ENCODE assay signal across 22 cellular contexts in genomic region chr18:58934356-58934755, GRCh38.
DNase-seq lines count a peak whose midpoint lies in the region; ATAC-seq, FAIRE-seq and TF ChIP-seq lines count a peak whose summit lies in the region.
"Had no signal": no experiment of that assay in that cellular context is flagged by ENCODE, and none has a peak within 500 bp of the region (broad histone marks: within the 10 kb centered on the region; RNA-seq: fewer than 3 reads in every experiment).

No MANE protein-coding gene starts in this region.

- no peak overlapping the region for H4K5ac ChIP-seq in H9 (ENCODE audit: insufficient read length, low read depth, low read length)

- no CpG with 5 or more reads among the region's 9 CpGs for WGBS in H9 (ENCODE audit: extremely low coverage, insufficient read length, low lambda C conversion rate)

- no peak overlapping the region for H2BK20ac ChIP-seq in H9 (ENCODE audit: low read depth, low read length, poor library complexity, severe bottlenecking)

- H3K4me1 Mint-ChIP-seq in H9 (peaks cover 12 to 16% of the 10 kb centered on the region in 2 experiments), neural crest cell (peaks cover 40% of the 10 kb centered on the region)

- H3K79me1 ChIP-seq in H9 (ENCODE audit: insufficient read depth, low read depth, low read length, poor library complexity, severe bottlenecking) = peaks cover 4% of the 10 kb centered on the region

- H2AFZ ChIP-seq in H9 (ENCODE audit: low read length) = no peak overlapping the region

- no peak for TF ChIP-seq CTCF in D721Med (IDR thresholded peaks at IDR 0.05; ENCODE audit: insufficient read depth, missing control alignments)
- no peak for TF ChIP-seq CTCF in H9 (conservative IDR thresholded peaks at IDR 0.05)
- peak; percentile 47; the same call in 1 of the 2 replicates for TF ChIP-seq CTCF in WERI-Rb-1 (IDR thresholded peaks at IDR 0.05; ENCODE audit: low read depth, low read length)
- no peak for TF ChIP-seq CTCF in neural crest cell (conservative IDR thresholded peaks at IDR 0.05)

- H2AK5ac ChIP-seq in H9 (ENCODE audit: insufficient read length, low read length) = no peak overlapping the region

- H3K27me3 Mint-ChIP-seq in H9 (ENCODE audit: low read depth) (no peaks in the 10 kb centered on the region), neural crest cell (ENCODE audit: low read depth) (no peaks in the 10 kb centered on the region)

- H3K79me2 ChIP-seq in H9 (ENCODE audit: insufficient read depth, low read length) = peaks cover 21% of the 10 kb centered on the region; the same call in 1 of the 2 replicates

- H3K18ac ChIP-seq in H9 (ENCODE audit: insufficient read length, low read depth, low read length) = no peak overlapping the region

- H4K20me1 ChIP-seq in H9 (ENCODE audit: control insufficient read depth, insufficient read depth, insufficient read length) = no peaks in the 10 kb centered on the region

- no peak overlapping the region for H3K27ac ChIP-seq in H9 (ENCODE audit: insufficient read length, low read depth, low read length)
- peak overlapping the region; percentile 17 for H3K27ac ChIP-seq in WERI-Rb-1
- H3K27ac ChIP-seq: RWPE1 had no signal

- H3K4me3 Mint-ChIP-seq in H9 (no peak overlapping the region), neural crest cell (no peak overlapping the region)
- H3K4me3 Mint-ChIP-seq: CD14-positive monocyte had no signal

- no peaks in the 10 kb centered on the region for H3K23me2 ChIP-seq in H9 (ENCODE audit: insufficient read length, low read depth, low read length, poor library complexity, severe bottlenecking)

- no peak overlapping the region for H3K9ac ChIP-seq in H9 (ENCODE audit: extremely low read depth, insufficient read length, low read length)

- H2BK120ac ChIP-seq in H9 (ENCODE audit: low read depth, low read length, poor library complexity, severe bottlenecking) = no peak overlapping the region

- H3K4me2 ChIP-seq in H9 (ENCODE audit: insufficient read depth, insufficient read length, low read length) = no peak overlapping the region

- no peak for DNase-seq in D721Med (ENCODE audit: insufficient read length, low spot score)
- no peak for DNase-seq in H9
- DNase-seq in WERI-Rb-1 = peak; percentile 55
- DNase-seq in neural crest cell (ENCODE audit: low read depth, low spot score) = no peak
- no peak for DNase-seq in RCC 7860 (ENCODE audit: low spot score)
- DNase-seq: AML-193, DMS153, EL, H7, NCI-H1105, NCI-H2081, NCI-H2171 treated with DMSO at 0.1 percent for 48 hours, NCI-H446, NCI-H748 treated with DMSO at 0.1 percent for 48 hours, SIG-M5, T-helper 1 cell had no signal

- H3K27me3 ChIP-seq in H9 (ENCODE audit: insufficient read depth, low read length) (no peaks in the 10 kb centered on the region), WERI-Rb-1 (ENCODE audit: insufficient read depth, low read depth, severe bottlenecking) (no peaks in the 10 kb centered on the region)

- peak; percentile 100 for FAIRE-seq in D721Med (lab: Jason Lieb, UNC)
- FAIRE-seq in RCC 7860 (lab: Jason Lieb, UNC) = no peak
- FAIRE-seq: GM12892, GM18507 had no signal

- H3K36me3 Mint-ChIP-seq in H9 (ENCODE audit: insufficient read depth in 1 of 3, low read depth in 3 of 3) = peaks cover 47 to 68% (median 62%) of the 10 kb centered on the region in 3 experiments
- H3K36me3 Mint-ChIP-seq in neural crest cell (ENCODE audit: low read depth) = peaks cover 29% of the 10 kb centered on the region

- no peak overlapping the region for H2BK15ac ChIP-seq in H9 (ENCODE audit: low read depth, low read length)

- peak overlapping the region in 2 of 3 experiments; percentile 49 to 50; a peak in 3 of 7 replicates for H3K27ac Mint-ChIP-seq in H9
- peak overlapping the region; percentile 78 for H3K27ac Mint-ChIP-seq in neural crest cell (ENCODE audit: unreplicated experiment)

- ATAC-seq in HG03025 (IDR thresholded peaks at IDR 0.05; ENCODE audit: low FRiP score, unreplicated experiment) = no peak
- no peak for ATAC-seq in GM19351 (IDR thresholded peaks at IDR 0.05; ENCODE audit: unreplicated experiment)

- H3K9me3 ChIP-seq in H9 (ENCODE audit: control insufficient read depth, low read depth, low read length) (no peaks in the 10 kb centered on the region), WERI-Rb-1 (ENCODE audit: severe bottlenecking) (peaks cover 2% of the 10 kb centered on the region)

- no peak overlapping the region for H3T11ph ChIP-seq in H9 (ENCODE audit: low read length)

- H3K56ac ChIP-seq in H9 (ENCODE audit: insufficient read length, low read depth, low read length) = no peak overlapping the region

- H2BK5ac ChIP-seq in H9 (ENCODE audit: insufficient read length, low read length) = no peak overlapping the region

- H3K4me3 ChIP-seq in WERI-Rb-1 (ENCODE audit: low read depth, low read length) = no peak overlapping the region

- no peak overlapping the region for H3K14ac ChIP-seq in H9 (ENCODE audit: insufficient read depth, low read length)

- H3K4ac ChIP-seq in H9 (ENCODE audit: low read depth, low read length) = no peak overlapping the region

- no peak overlapping the region for H4K8ac ChIP-seq in H9 (replicated peaks; ENCODE audit: insufficient read length, low read depth, low read length)

- peaks cover 50% of the 10 kb centered on the region for H3K36me3 ChIP-seq in WERI-Rb-1

- no peaks in the 10 kb centered on the region for H3K9me3 Mint-ChIP-seq in H9
- peaks cover 6% of the 10 kb centered on the region for H3K9me3 Mint-ChIP-seq in neural crest cell

- H3K4me1 ChIP-seq in H9 (ENCODE audit: insufficient read depth, low read length) = no peaks in the 10 kb centered on the region

- no peak overlapping the region for H3K23ac ChIP-seq in H9 (ENCODE audit: insufficient read length, low read depth, low read length)

- H2BK12ac ChIP-seq in H9 (ENCODE audit: insufficient read length, low read depth, low read length) = no peak overlapping the region

- no peak overlapping the region for H4K91ac ChIP-seq in H9 (ENCODE audit: insufficient read length, low read depth, low read length)
